ENCODE assay signal across 8 cellular contexts in genomic region chr7:35802649-35803048, GRCh38.
DNase-seq lines count a peak whose midpoint lies in the region; ATAC-seq and TF ChIP-seq lines count a peak whose summit lies in the region.

No MANE protein-coding gene starts in this region.

- peak overlapping the region; percentile 77 to 92 for H3K4me3 ChIP-seq in foreskin fibroblast (ENCODE audit: low read depth in 1 of 2, low read length in 2 of 2)

- ATAC-seq in HG03175 (IDR thresholded peaks at IDR 0.05; ENCODE audit: unreplicated experiment) = no peak

- TF ChIP-seq CTCF in foreskin fibroblast (IDR thresholded peaks at IDR 0.05; ENCODE audit: low read depth, low read length) = no peak
- TF ChIP-seq CTCF in GM10266 (IDR thresholded peaks at IDR 0.05; ENCODE audit: control insufficient read depth, insufficient read depth, low read depth, missing control alignments) = no peak

- peak; percentile 17 for DNase-seq in NCI-H748 (lab: John Stamatoyannopoulos, UW; ENCODE audit: unreplicated experiment)
- DNase-seq in NCI-H748 treated with DMSO at 0.1 percent for 48 hours (lab: John Stamatoyannopoulos, UW) = no peak
- DNase-seq in activated CD4-positive, alpha-beta T cell treated with anti-CD3 and anti-CD28 coated beads for 4 hours = peak; percentile 19 to 21
- DNase-seq in foreskin fibroblast = peak in 1 of 2 donors; percentile 7
- peak; percentile 16 for DNase-seq in stimulated activated CD4-positive, alpha-beta T cell treated with anti-CD3 and anti-CD28 coated beads, Interleukin-4, amount 100 ng/mL, for 1 hour
- DNase-seq in SKM-1 treated with dmso at 0.1 percent for 144 hours (lab: John Stamatoyannopoulos, UW; ENCODE audit: unreplicated experiment) = no peak
- no peak for DNase-seq in GM10266 (ENCODE audit: extremely low spot score)

Comparison
In these comparisons a context has a peak if more than half of its experiments do, and no peak if none do; other contexts are left out.
1. DNase-seq: peak in NCI-H748 (single experiment), activated CD4-positive, alpha-beta T cell treated with anti-CD3 and anti-CD28 coated beads for 4 hours (2 of 2) and stimulated activated CD4-positive, alpha-beta T cell treated with anti-CD3 and anti-CD28 coated beads, Interleukin-4, amount 100 ng/mL, for 1 hour (single experiment); none in NCI-H748 treated with DMSO at 0.1 percent for 48 hours (single experiment), SKM-1 treated with dmso at 0.1 percent for 144 hours (single experiment) and GM10266 (single experiment).